Comparison of ENCODE assay signal across 16 cellular contexts in genomic region chr1:167642501-167642826, GRCh38. TPM values are rescaled to one million over a fixed set of nuclear protein-coding genes. Genes with fewer than 3 reads are reported as not detected.
DNase-seq lines count a peak whose midpoint lies in the region; ATAC-seq and TF ChIP-seq lines count a peak whose summit lies in the region.
"Had no signal": no experiment of that assay in that cellular context is flagged by ENCODE, and none has a peak within 500 bp of the region (broad histone marks: within the 10 kb centered on the region; RNA-seq: fewer than 3 reads in every experiment).

No MANE protein-coding gene starts in this region.

- H3K4me1 ChIP-seq in Loucy (ENCODE audit: insufficient read depth, low read length, poor library complexity, severe bottlenecking) (peaks cover 62% of the 10 kb centered on the region), H9 (ENCODE audit: insufficient read depth, low read length) (no peaks in the 10 kb centered on the region)

- H3K27me3 ChIP-seq in Loucy (ENCODE audit: insufficient read depth, low read length, poor library complexity, severe bottlenecking) (no peaks in the 10 kb centered on the region), H9 (ENCODE audit: insufficient read depth, low read length) (no peaks in the 10 kb centered on the region)

- no peak overlapping the region for H2BK12ac ChIP-seq in H9 (ENCODE audit: insufficient read length, low read depth, low read length)

- peaks cover 5% of the 10 kb centered on the region; the same call in 1 of the 2 replicates for H3K36me3 ChIP-seq in Loucy (ENCODE audit: insufficient read depth, low read length)

- H3K36me3 Mint-ChIP-seq in activated naive CD4-positive, alpha-beta T cell treated with anti-CD3 and anti-CD28 coated beads for 36 hours (ENCODE audit: low read depth), result peaks cover 18% of the 10 kb centered on the region
- H3K36me3 Mint-ChIP-seq in activated naive CD4-positive, alpha-beta T cell treated with anti-CD3 and anti-CD28 coated beads, Interleukin-2, amount 50 U/mL, for 72 hours, result peaks cover 7 to 35% of the 10 kb centered on the region in 2 donors
- peaks cover 30% of the 10 kb centered on the region for H3K36me3 Mint-ChIP-seq in activated naive CD8-positive, alpha-beta T cell treated with anti-CD3 and anti-CD28 coated beads, Interleukin-2, amount 50 U/mL, for 24 hours (ENCODE audit: low read depth)
- H3K36me3 Mint-ChIP-seq in stimulated activated memory B cell treated with anti-CD40 and anti-IgM and Interleukin-4, amounts not matched to agents 10 μg/mL and 1 μg/mL and 100 μg/mL, for 72 hours, result peaks cover 41% of the 10 kb centered on the region
- no peaks in the 10 kb centered on the region for H3K36me3 Mint-ChIP-seq in H9 (ENCODE audit: insufficient read depth in 1 of 3, low read depth in 3 of 3)

- H4K5ac ChIP-seq in H9 (ENCODE audit: insufficient read length, low read depth, low read length), result no peak overlapping the region

- CTCF ChIA-PET in activated naive CD4-positive, alpha-beta T cell treated with anti-CD3 and anti-CD28 coated beads for 36 hours (lab: Charles Lee), result interaction anchor here (0.9 to 2.1 kb wide), 3 partner anchors 9 to 45 kb away, joined by 3 to 14 read pairs (median 3); no protein-coding TSS in a partner anchor

- no peak overlapping the region for H2BK15ac ChIP-seq in H9 (ENCODE audit: low read depth, low read length)

- H4K20me1 ChIP-seq in Loucy (ENCODE audit: insufficient read depth, low read length, poor library complexity, severe bottlenecking), result peaks cover 9% of the 10 kb centered on the region
- H4K20me1 ChIP-seq in H9 (ENCODE audit: control insufficient read depth, insufficient read depth, insufficient read length), result no peaks in the 10 kb centered on the region

- peak overlapping the region; percentile 80 for H3K27ac Mint-ChIP-seq in activated naive CD4-positive, alpha-beta T cell treated with anti-CD3 and anti-CD28 coated beads for 36 hours
- H3K27ac Mint-ChIP-seq in activated naive CD4-positive, alpha-beta T cell treated with anti-CD3 and anti-CD28 coated beads, Interleukin-2, amount 50 U/mL, for 72 hours, result peak overlapping the region in 1 of 2 donors; percentile 79
- H3K27ac Mint-ChIP-seq in activated naive CD8-positive, alpha-beta T cell treated with anti-CD3 and anti-CD28 coated beads, Interleukin-2, amount 50 U/mL, for 24 hours, result peak overlapping the region; percentile 77
- H3K27ac Mint-ChIP-seq in stimulated activated memory B cell treated with anti-CD40 and anti-IgM and Interleukin-4, amounts not matched to agents 10 μg/mL and 1 μg/mL and 100 μg/mL, for 72 hours, result peak overlapping the region; percentile 75
- H3K27ac Mint-ChIP-seq in H9, result no peak overlapping the region
- H3K27ac Mint-ChIP-seq: endodermal cell, HFFc6 had no signal

- no CpG with 5 or more reads among the region's 3 CpGs for WGBS in H9 (ENCODE audit: extremely low coverage, insufficient read length, low lambda C conversion rate)

- no peaks in the 10 kb centered on the region for H3K9me2 ChIP-seq in Loucy (replicated peaks; ENCODE audit: low read depth, low read length)

- ATAC-seq in activated naive CD4-positive, alpha-beta T cell treated with anti-CD3 and anti-CD28 coated beads, Interleukin-2, amount 50 U/mL, for 72 hours, result no peak
- no peak for ATAC-seq in activated naive CD8-positive, alpha-beta T cell treated with anti-CD3 and anti-CD28 coated beads, Interleukin-2, amount 50 U/mL, for 24 hours
- no peak for ATAC-seq in stimulated activated memory B cell treated with anti-CD40 and anti-IgM and Interleukin-4, amounts not matched to agents 10 μg/mL and 1 μg/mL and 100 μg/mL, for 72 hours

- H3K18ac ChIP-seq in H9 (ENCODE audit: insufficient read length, low read depth, low read length), result no peak overlapping the region

- no peaks in the 10 kb centered on the region for H3K23me2 ChIP-seq in H9 (ENCODE audit: insufficient read length, low read depth, low read length, poor library complexity, severe bottlenecking)

- H3K14ac ChIP-seq in H9 (ENCODE audit: insufficient read depth, low read length), result no peak overlapping the region

- H3K4me3 ChIP-seq in Loucy (ENCODE audit: low read length, poor library complexity, severe bottlenecking), result no peak overlapping the region

- H3K4me1 Mint-ChIP-seq in activated naive CD4-positive, alpha-beta T cell treated with anti-CD3 and anti-CD28 coated beads for 36 hours (ENCODE audit: low read depth), result peaks cover 66% of the 10 kb centered on the region
- peaks cover 79% of the 10 kb centered on the region for H3K4me1 Mint-ChIP-seq in activated naive CD8-positive, alpha-beta T cell treated with anti-CD3 and anti-CD28 coated beads, Interleukin-2, amount 50 U/mL, for 24 hours
- peaks cover 90% of the 10 kb centered on the region for H3K4me1 Mint-ChIP-seq in stimulated activated memory B cell treated with anti-CD40 and anti-IgM and Interleukin-4, amounts not matched to agents 10 μg/mL and 1 μg/mL and 100 μg/mL, for 72 hours
- peaks cover 0 to 5% of the 10 kb centered on the region in 2 experiments; a peak in 1 of 4 replicates for H3K4me1 Mint-ChIP-seq in H9

- H3K9me3 Mint-ChIP-seq in activated naive CD4-positive, alpha-beta T cell treated with anti-CD3 and anti-CD28 coated beads for 36 hours, result no peaks in the 10 kb centered on the region
- no peaks in the 10 kb centered on the region for H3K9me3 Mint-ChIP-seq in activated naive CD4-positive, alpha-beta T cell treated with anti-CD3 and anti-CD28 coated beads, Interleukin-2, amount 50 U/mL, for 72 hours
- H3K9me3 Mint-ChIP-seq in activated naive CD8-positive, alpha-beta T cell treated with anti-CD3 and anti-CD28 coated beads, Interleukin-2, amount 50 U/mL, for 24 hours, result no peaks in the 10 kb centered on the region
- H3K9me3 Mint-ChIP-seq in stimulated activated memory B cell treated with anti-CD40 and anti-IgM and Interleukin-4, amounts not matched to agents 10 μg/mL and 1 μg/mL and 100 μg/mL, for 72 hours, result no peaks in the 10 kb centered on the region
- no peaks in the 10 kb centered on the region for H3K9me3 Mint-ChIP-seq in H9
- H3K9me3 Mint-ChIP-seq: endodermal cell, HFFc6 had no signal

- H3K4me2 ChIP-seq in Loucy (ENCODE audit: low read depth, low read length, poor library complexity, severe bottlenecking) (peak overlapping the region; percentile 53), H9 (ENCODE audit: insufficient read depth, insufficient read length, low read length) (no peak overlapping the region)

- DNase-seq in activated naive CD4-positive, alpha-beta T cell treated with anti-CD3 and anti-CD28 coated beads for 36 hours, result peak; percentile 1
- DNase-seq in activated naive CD4-positive, alpha-beta T cell treated with anti-CD3 and anti-CD28 coated beads, Interleukin-2, amount 50 U/mL, for 72 hours (ENCODE audit: low spot score in 2 of 2), result no peak
- no peak for DNase-seq in activated naive CD8-positive, alpha-beta T cell treated with anti-CD3 and anti-CD28 coated beads, Interleukin-2, amount 50 U/mL, for 24 hours
- DNase-seq in stimulated activated CD4-positive, alpha-beta T cell treated with anti-CD3 and anti-CD28 coated beads, Interleukin-4, amount 100 ng/mL, for 1 hour, result no peak
- DNase-seq in NCI-H1436 treated with DMSO at 0.1 percent for 48 hours (lab: John Stamatoyannopoulos, UW), result no peak
- no peak for DNase-seq in H9
- DNase-seq: HFFc6, KBM-7, midbrain, NCI-H2029, NCI-H446, T1000 had no signal

- H3K9ac ChIP-seq in Loucy (ENCODE audit: low read depth, low read length, poor library complexity, severe bottlenecking), result no peak overlapping the region
- H3K9ac ChIP-seq in H9 (ENCODE audit: extremely low read depth, insufficient read length, low read length), result no peak overlapping the region

- H2BK5ac ChIP-seq in H9 (ENCODE audit: insufficient read length, low read length), result no peak overlapping the region

- H3K4ac ChIP-seq in H9 (ENCODE audit: low read depth, low read length), result no peak overlapping the region

- intact Hi-C loops in activated naive CD4-positive, alpha-beta T cell treated with anti-CD3 and anti-CD28 coated beads for 36 hours (cut with micrococcal nuclease), result no loop called here

- H3K56ac ChIP-seq in H9 (ENCODE audit: insufficient read length, low read depth, low read length), result no peak overlapping the region

- TF ChIP-seq CTCF in Loucy (conservative IDR thresholded peaks at IDR 0.05; ENCODE audit: low read length) (no peak), H9 (conservative IDR thresholded peaks at IDR 0.05) (no peak)

- no peaks in the 10 kb centered on the region for H3F3A ChIP-seq in Loucy (ENCODE audit: low read depth)

- H3K79me2 ChIP-seq in Loucy (ENCODE audit: insufficient read depth, low read length) (peaks cover 85% of the 10 kb centered on the region), H9 (ENCODE audit: insufficient read depth, low read length) (no peaks in the 10 kb centered on the region)

- no peak overlapping the region for H2BK120ac ChIP-seq in H9 (ENCODE audit: low read depth, low read length, poor library complexity, severe bottlenecking)

- H3K79me1 ChIP-seq in H9 (ENCODE audit: insufficient read depth, low read depth, low read length, poor library complexity, severe bottlenecking), result no peaks in the 10 kb centered on the region

- H3K27ac ChIP-seq in H9 (ENCODE audit: insufficient read length, low read depth, low read length), result no peak overlapping the region

- H2BK20ac ChIP-seq in H9 (ENCODE audit: low read depth, low read length, poor library complexity, severe bottlenecking), result no peak overlapping the region

- no peak overlapping the region for H3T11ph ChIP-seq in H9 (ENCODE audit: low read length)

- H4K91ac ChIP-seq in H9 (ENCODE audit: insufficient read length, low read depth, low read length), result no peak overlapping the region

- H3K4me3 Mint-ChIP-seq in activated naive CD4-positive, alpha-beta T cell treated with anti-CD3 and anti-CD28 coated beads for 36 hours, result no peak overlapping the region
- peak overlapping the region; percentile 30 for H3K4me3 Mint-ChIP-seq in activated naive CD8-positive, alpha-beta T cell treated with anti-CD3 and anti-CD28 coated beads, Interleukin-2, amount 50 U/mL, for 24 hours
- H3K4me3 Mint-ChIP-seq in stimulated activated memory B cell treated with anti-CD40 and anti-IgM and Interleukin-4, amounts not matched to agents 10 μg/mL and 1 μg/mL and 100 μg/mL, for 72 hours, result no peak overlapping the region
- no peak overlapping the region for H3K4me3 Mint-ChIP-seq in H9
- H3K4me3 Mint-ChIP-seq: endodermal cell, HFFc6 had no signal

- no peak overlapping the region for H2AFZ ChIP-seq in Loucy (ENCODE audit: low read length)
- no peak overlapping the region for H2AFZ ChIP-seq in H9 (ENCODE audit: low read length)

- no peak overlapping the region for H3K23ac ChIP-seq in H9 (ENCODE audit: insufficient read length, low read depth, low read length)

- H2AK5ac ChIP-seq in H9 (ENCODE audit: insufficient read length, low read length), result no peak overlapping the region

- H3K27me3 Mint-ChIP-seq in activated naive CD4-positive, alpha-beta T cell treated with anti-CD3 and anti-CD28 coated beads for 36 hours (ENCODE audit: low read depth), result no peaks in the 10 kb centered on the region
- H3K27me3 Mint-ChIP-seq in activated naive CD8-positive, alpha-beta T cell treated with anti-CD3 and anti-CD28 coated beads, Interleukin-2, amount 50 U/mL, for 24 hours, result no peaks in the 10 kb centered on the region
- H3K27me3 Mint-ChIP-seq in stimulated activated memory B cell treated with anti-CD40 and anti-IgM and Interleukin-4, amounts not matched to agents 10 μg/mL and 1 μg/mL and 100 μg/mL, for 72 hours, result no peaks in the 10 kb centered on the region
- H3K27me3 Mint-ChIP-seq in H9 (ENCODE audit: low read depth), result peaks cover 7% of the 10 kb centered on the region

- H3K9me3 ChIP-seq in Loucy (ENCODE audit: insufficient read depth, low read depth, low read length) (no peaks in the 10 kb centered on the region), H9 (ENCODE audit: control insufficient read depth, low read depth, low read length) (no peaks in the 10 kb centered on the region)

- H4K8ac ChIP-seq in H9 (replicated peaks; ENCODE audit: insufficient read length, low read depth, low read length), result no peak overlapping the region

RNA-seq across cellular contexts. Expression of gene RCSD1, which starts 12.4 kb away (rescaled TPM):
- total RNA-seq in activated naive CD4-positive, alpha-beta T cell treated with anti-CD3 and anti-CD28 coated beads for 36 hours, result 10 to 100 TPM; 27.3 to 27.9 TPM
- total RNA-seq in activated naive CD4-positive, alpha-beta T cell treated with anti-CD3 and anti-CD28 coated beads, Interleukin-2, amount 50 U/mL, for 72 hours, result 10 to 100 TPM; 28.2 to 65.6 TPM
- total RNA-seq in H9 (2021), result 0.13 and 0.26 TPM in 2 replicates
- total RNA-seq: HFFc6, SK-MEL-5 had no signal

Comparison
In these comparisons a context has a peak if more than half of its experiments do, and no peak if none do; other contexts are left out.
1. H3K27ac Mint-ChIP-seq: peak in activated naive CD4-positive, alpha-beta T cell treated with anti-CD3 and anti-CD28 coated beads for 36 hours (single experiment), activated naive CD8-positive, alpha-beta T cell treated with anti-CD3 and anti-CD28 coated beads, Interleukin-2, amount 50 U/mL, for 24 hours (single experiment) and stimulated activated memory B cell treated with anti-CD40 and anti-IgM and Interleukin-4, amounts not matched to agents 10 μg/mL and 1 μg/mL and 100 μg/mL, for 72 hours (single experiment); none in H9 (0 of 3).
2. RNA of gene RCSD1, which starts 12.4 kb away (total RNA-seq): 28.2 to 65.6 TPM in activated naive CD4-positive, alpha-beta T cell treated with anti-CD3 and anti-CD28 coated beads, Interleukin-2, amount 50 U/mL, for 72 hours and 27.3 to 27.9 TPM in activated naive CD4-positive, alpha-beta T cell treated with anti-CD3 and anti-CD28 coated beads for 36 hours; 0.13 to 0.26 TPM in H9; every median in the first group is over 10 times any median in the second.